17 cellular contexts compared by ENCODE assay signal in genomic region chr5:27855491-27855890, GRCh38.
DNase-seq lines count a peak whose midpoint lies in the region; ATAC-seq, FAIRE-seq and TF ChIP-seq lines count a peak whose summit lies in the region.
"Had no signal": no experiment of that assay in that cellular context is flagged by ENCODE, and none has a peak within 500 bp of the region (broad histone marks: within the 10 kb centered on the region; RNA-seq: fewer than 3 reads in every experiment).

No MANE protein-coding gene starts in this region.

- POLR2A ChIA-PET in A549 (lab: Yijun Ruan, JAX), result no interaction called here
- POLR2A ChIA-PET in activated CD4-positive, alpha-beta T cell treated with anti-CD3 and anti-CD28 coated beads for 36 hours (lab: Charles Lee), result no interaction called here

- no peaks in the 10 kb centered on the region for H3K9me3 ChIP-seq in A549
- H3K9me3 ChIP-seq: SJCRH30 had no signal

- H3K9me3 Mint-ChIP-seq in activated CD4-positive, alpha-beta T cell treated with anti-CD3 and anti-CD28 coated beads for 36 hours (ENCODE audit: low read depth), result peaks cover 25% of the 10 kb centered on the region

- peak overlapping the region; percentile 51 to 80; a peak in 4 of 6 replicates for H3K27ac ChIP-seq in A549
- H3K27ac ChIP-seq: HL-60, SJCRH30 had no signal

- no peak for TF ChIP-seq CTCF in A549 (IDR thresholded peaks at IDR 0.05)

- H3K4me2 ChIP-seq in A549, result peak overlapping the region; percentile 48

- no peak for ATAC-seq in A549
- no peak for ATAC-seq in activated CD4-positive, alpha-beta T cell treated with anti-CD3 and anti-CD28 coated beads for 36 hours
- no peak for ATAC-seq in GM19035 (IDR thresholded peaks at IDR 0.05; ENCODE audit: unreplicated experiment)

- CTCF ChIA-PET in A549 (lab: Yijun Ruan, JAX), result no interaction called here
- CTCF ChIA-PET in activated CD4-positive, alpha-beta T cell treated with anti-CD3 and anti-CD28 coated beads for 36 hours (lab: Charles Lee), result no interaction called here

- H3K4me1 ChIP-seq in A549, result peaks cover 19% of the 10 kb centered on the region
- H3K4me1 ChIP-seq: SJCRH30 had no signal

- intact Hi-C loops in activated CD4-positive, alpha-beta T cell treated with anti-CD3 and anti-CD28 coated beads for 36 hours (cut with DNase I, micrococcal nuclease), result no loop called here

- no peaks in the 10 kb centered on the region for H3K4me1 Mint-ChIP-seq in activated CD4-positive, alpha-beta T cell treated with anti-CD3 and anti-CD28 coated beads for 36 hours

- TF ChIP-seq EP300 in A549 (IDR thresholded peaks at IDR 0.05), result no peak

- no peak overlapping the region for H3K4me3 Mint-ChIP-seq in activated CD4-positive, alpha-beta T cell treated with anti-CD3 and anti-CD28 coated beads for 36 hours

- WGBS in A549 (ENCODE audit: missing lambda C conversion rate), result 0% methylated on average over 1 of the region's 1 CpG

- FAIRE-seq in A549 (lab: Jason Lieb, UNC) (peak; percentile 36), endometrium (lab: Jason Lieb, UNC) (peak; percentile 84)

- no peak overlapping the region for H3K27ac Mint-ChIP-seq in activated CD4-positive, alpha-beta T cell treated with anti-CD3 and anti-CD28 coated beads for 36 hours

- H3K4me3 ChIP-seq in A549, result no peak overlapping the region
- H3K4me3 ChIP-seq: SJCRH30 had no signal

- peak in 1 of 2 experiments; percentile 43 for DNase-seq in A549 (ENCODE audit: low read depth in 1 of 2, low spot score in 1 of 2)
- DNase-seq in LoVo (ENCODE audit: low spot score), result peak; percentile 81
- DNase-seq in kidney glomerular epithelial cell (lab: John Stamatoyannopoulos, UW), result peak; percentile 93
- no peak for DNase-seq in activated CD4-positive, alpha-beta T cell treated with anti-CD3 and anti-CD28 coated beads for 36 hours
- no peak for DNase-seq in mesenteric fat pad (ENCODE audit: low spot score)
- no peak for DNase-seq in inferior parietal cortex (ENCODE audit: extremely low spot score)
- DNase-seq: C1 segment of cervical spinal cord, H7, NCI-H1436 treated with DMSO at 0.1 percent for 48 hours, NCI-H2029 treated with DMSO at 0.1 percent for 48 hours, NCI-H2171 treated with DMSO at 0.1 percent for 48 hours, NCI-H748 treated with DMSO at 0.1 percent for 48 hours, OCI-M1, SJCRH30 had no signal

- H3K36me3 Mint-ChIP-seq in activated CD4-positive, alpha-beta T cell treated with anti-CD3 and anti-CD28 coated beads for 36 hours (ENCODE audit: low read depth), result no peaks in the 10 kb centered on the region

- no peaks in the 10 kb centered on the region for H3K27me3 Mint-ChIP-seq in activated CD4-positive, alpha-beta T cell treated with anti-CD3 and anti-CD28 coated beads for 36 hours

- TF ChIP-seq RAD21 in A549 (conservative IDR thresholded peaks at IDR 0.05 in 1 of 2, IDR thresholded peaks at IDR 0.05 in 1 of 2), result no peak

- no peak for TF ChIP-seq POLR2A in A549 (IDR thresholded peaks at IDR 0.05; ENCODE audit: low read length)

TF ChIP-seq in A549, 52 proteins besides CTCF, POLR2A, EP300 and RAD21:
- TF ChIP-seq ZC3H11A (IDR thresholded peaks at IDR 0.05), result no peak
- no peak for TF ChIP-seq CBX8 (IDR thresholded peaks at IDR 0.05)
- TF ChIP-seq NR3C1 (IDR thresholded peaks at IDR 0.05), result no peak
- no peak for TF ChIP-seq RARB (CRISPR knock-in tag; IDR thresholded peaks at IDR 0.05)
- no peak for TF ChIP-seq ZSCAN20 (CRISPR knock-in tag; IDR thresholded peaks at IDR 0.05)
- TF ChIP-seq HOXA7 (CRISPR knock-in tag; IDR thresholded peaks at IDR 0.05), result no peak

Comparison
In these comparisons a context has a peak if more than half of its experiments do, and no peak if none do; other contexts are left out.
1. DNase-seq: peak in LoVo (single experiment) and kidney glomerular epithelial cell (single experiment); none in activated CD4-positive, alpha-beta T cell treated with anti-CD3 and anti-CD28 coated beads for 36 hours (single experiment), mesenteric fat pad (single experiment) and inferior parietal cortex (single experiment).